In the genomic region with DNA sequence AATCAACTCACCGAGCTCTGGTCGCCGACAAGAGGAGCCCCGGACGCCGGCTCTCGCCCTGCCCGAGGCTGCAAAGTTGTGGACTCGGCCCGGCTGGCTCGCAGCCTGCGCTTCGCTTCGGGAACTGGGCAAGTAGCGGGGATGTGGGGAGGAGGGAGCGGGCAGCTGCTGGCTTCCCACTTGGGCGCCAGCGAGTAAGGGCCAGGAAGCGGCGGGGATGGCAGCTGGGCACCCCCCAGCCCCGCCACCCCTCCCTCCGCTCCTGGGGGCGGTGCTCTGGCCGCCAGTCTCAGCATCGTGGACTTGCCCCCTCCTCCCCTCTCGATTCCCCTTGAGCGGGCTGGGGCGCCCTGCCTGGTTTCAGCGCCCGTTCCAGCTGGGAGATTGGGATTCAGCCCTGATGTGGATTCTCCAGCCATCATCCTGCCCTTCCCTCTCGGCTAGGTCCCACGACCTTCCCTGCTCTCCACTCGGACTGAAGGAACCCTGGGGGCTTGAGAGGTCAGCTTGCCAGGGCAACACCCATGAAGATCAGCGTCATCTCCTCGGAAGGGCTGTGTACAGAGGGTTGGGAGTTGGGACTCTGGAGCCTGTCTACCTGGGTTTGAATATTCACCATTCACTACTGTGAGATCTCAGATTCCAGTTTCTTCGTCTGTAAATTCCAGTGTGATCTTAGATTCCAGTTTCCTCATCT, we compare ENCODE assay signal across 1 cellular context.
TF ChIP-seq lines count a peak whose summit lies in the region.

A gene with protein sequence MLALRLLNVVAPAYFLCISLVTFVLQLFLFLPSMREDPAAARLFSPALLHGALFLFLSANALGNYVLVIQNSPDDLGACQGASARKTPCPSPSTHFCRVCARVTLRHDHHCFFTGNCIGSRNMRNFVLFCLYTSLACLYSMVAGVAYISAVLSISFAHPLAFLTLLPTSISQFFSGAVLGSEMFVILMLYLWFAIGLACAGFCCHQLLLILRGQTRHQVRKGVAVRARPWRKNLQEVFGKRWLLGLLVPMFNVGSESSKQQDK (minus strand): TSS at position 200 of the 697 bp plus-strand sequence. CDS start 2,053 bp downstream, outside the sequence.

TF ChIP-seq in H1, 55 proteins besides CTCF, POLR2A, EP300 and RAD21:
- TF ChIP-seq, protein P1, sequence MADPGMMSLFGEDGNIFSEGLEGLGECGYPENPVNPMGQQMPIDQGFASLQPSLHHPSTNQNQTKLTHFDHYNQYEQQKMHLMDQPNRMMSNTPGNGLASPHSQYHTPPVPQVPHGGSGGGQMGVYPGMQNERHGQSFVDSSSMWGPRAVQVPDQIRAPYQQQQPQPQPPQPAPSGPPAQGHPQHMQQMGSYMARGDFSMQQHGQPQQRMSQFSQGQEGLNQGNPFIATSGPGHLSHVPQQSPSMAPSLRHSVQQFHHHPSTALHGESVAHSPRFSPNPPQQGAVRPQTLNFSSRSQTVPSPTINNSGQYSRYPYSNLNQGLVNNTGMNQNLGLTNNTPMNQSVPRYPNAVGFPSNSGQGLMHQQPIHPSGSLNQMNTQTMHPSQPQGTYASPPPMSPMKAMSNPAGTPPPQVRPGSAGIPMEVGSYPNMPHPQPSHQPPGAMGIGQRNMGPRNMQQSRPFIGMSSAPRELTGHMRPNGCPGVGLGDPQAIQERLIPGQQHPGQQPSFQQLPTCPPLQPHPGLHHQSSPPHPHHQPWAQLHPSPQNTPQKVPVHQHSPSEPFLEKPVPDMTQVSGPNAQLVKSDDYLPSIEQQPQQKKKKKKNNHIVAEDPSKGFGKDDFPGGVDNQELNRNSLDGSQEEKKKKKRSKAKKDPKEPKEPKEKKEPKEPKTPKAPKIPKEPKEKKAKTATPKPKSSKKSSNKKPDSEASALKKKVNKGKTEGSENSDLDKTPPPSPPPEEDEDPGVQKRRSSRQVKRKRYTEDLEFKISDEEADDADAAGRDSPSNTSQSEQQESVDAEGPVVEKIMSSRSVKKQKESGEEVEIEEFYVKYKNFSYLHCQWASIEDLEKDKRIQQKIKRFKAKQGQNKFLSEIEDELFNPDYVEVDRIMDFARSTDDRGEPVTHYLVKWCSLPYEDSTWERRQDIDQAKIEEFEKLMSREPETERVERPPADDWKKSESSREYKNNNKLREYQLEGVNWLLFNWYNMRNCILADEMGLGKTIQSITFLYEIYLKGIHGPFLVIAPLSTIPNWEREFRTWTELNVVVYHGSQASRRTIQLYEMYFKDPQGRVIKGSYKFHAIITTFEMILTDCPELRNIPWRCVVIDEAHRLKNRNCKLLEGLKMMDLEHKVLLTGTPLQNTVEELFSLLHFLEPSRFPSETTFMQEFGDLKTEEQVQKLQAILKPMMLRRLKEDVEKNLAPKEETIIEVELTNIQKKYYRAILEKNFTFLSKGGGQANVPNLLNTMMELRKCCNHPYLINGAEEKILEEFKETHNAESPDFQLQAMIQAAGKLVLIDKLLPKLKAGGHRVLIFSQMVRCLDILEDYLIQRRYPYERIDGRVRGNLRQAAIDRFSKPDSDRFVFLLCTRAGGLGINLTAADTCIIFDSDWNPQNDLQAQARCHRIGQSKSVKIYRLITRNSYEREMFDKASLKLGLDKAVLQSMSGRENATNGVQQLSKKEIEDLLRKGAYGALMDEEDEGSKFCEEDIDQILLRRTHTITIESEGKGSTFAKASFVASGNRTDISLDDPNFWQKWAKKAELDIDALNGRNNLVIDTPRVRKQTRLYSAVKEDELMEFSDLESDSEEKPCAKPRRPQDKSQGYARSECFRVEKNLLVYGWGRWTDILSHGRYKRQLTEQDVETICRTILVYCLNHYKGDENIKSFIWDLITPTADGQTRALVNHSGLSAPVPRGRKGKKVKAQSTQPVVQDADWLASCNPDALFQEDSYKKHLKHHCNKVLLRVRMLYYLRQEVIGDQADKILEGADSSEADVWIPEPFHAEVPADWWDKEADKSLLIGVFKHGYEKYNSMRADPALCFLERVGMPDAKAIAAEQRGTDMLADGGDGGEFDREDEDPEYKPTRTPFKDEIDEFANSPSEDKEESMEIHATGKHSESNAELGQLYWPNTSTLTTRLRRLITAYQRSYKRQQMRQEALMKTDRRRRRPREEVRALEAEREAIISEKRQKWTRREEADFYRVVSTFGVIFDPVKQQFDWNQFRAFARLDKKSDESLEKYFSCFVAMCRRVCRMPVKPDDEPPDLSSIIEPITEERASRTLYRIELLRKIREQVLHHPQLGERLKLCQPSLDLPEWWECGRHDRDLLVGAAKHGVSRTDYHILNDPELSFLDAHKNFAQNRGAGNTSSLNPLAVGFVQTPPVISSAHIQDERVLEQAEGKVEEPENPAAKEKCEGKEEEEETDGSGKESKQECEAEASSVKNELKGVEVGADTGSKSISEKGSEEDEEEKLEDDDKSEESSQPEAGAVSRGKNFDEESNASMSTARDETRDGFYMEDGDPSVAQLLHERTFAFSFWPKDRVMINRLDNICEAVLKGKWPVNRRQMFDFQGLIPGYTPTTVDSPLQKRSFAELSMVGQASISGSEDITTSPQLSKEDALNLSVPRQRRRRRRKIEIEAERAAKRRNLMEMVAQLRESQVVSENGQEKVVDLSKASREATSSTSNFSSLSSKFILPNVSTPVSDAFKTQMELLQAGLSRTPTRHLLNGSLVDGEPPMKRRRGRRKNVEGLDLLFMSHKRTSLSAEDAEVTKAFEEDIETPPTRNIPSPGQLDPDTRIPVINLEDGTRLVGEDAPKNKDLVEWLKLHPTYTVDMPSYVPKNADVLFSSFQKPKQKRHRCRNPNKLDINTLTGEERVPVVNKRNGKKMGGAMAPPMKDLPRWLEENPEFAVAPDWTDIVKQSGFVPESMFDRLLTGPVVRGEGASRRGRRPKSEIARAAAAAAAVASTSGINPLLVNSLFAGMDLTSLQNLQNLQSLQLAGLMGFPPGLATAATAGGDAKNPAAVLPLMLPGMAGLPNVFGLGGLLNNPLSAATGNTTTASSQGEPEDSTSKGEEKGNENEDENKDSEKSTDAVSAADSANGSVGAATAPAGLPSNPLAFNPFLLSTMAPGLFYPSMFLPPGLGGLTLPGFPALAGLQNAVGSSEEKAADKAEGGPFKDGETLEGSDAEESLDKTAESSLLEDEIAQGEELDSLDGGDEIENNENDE (IDR thresholded peaks at IDR 0.05; ENCODE audit: insufficient replicate concordance, low read length): no peak
- peak; percentile 28 for TF ChIP-seq TBP (IDR thresholded peaks at IDR 0.05; ENCODE audit: low read depth, low read length)
- no peak for TF ChIP-seq SAP30 (IDR thresholded peaks at IDR 0.05; ENCODE audit: insufficient read depth, insufficient replicate concordance, low read length)
- peak in 1 of 2 experiments; percentile 39; a peak in 1 of 4 replicates for TF ChIP-seq SIN3A (conservative IDR thresholded peaks at IDR 0.05 in 1 of 2, IDR thresholded peaks at IDR 0.05 in 1 of 2; ENCODE audit: low read depth in 1 of 2, low read length in 2 of 2)
- TF ChIP-seq RBBP5 (IDR thresholded peaks at IDR 0.05; ENCODE audit: borderline replicate concordance, low read depth, low read length): 0 out of 2 replicates have a peak, but pooled peaks have one; percentile 65
- TF ChIP-seq HDAC2 (IDR thresholded peaks at IDR 0.05; ENCODE audit: borderline replicate concordance in 1 of 2, low read depth in 2 of 2, low read length in 2 of 2): 0 out of 4 replicates have a peak, but pooled peaks of 1 of the 2 experiments have one; percentile 5
- TF ChIP-seq, protein P2, sequence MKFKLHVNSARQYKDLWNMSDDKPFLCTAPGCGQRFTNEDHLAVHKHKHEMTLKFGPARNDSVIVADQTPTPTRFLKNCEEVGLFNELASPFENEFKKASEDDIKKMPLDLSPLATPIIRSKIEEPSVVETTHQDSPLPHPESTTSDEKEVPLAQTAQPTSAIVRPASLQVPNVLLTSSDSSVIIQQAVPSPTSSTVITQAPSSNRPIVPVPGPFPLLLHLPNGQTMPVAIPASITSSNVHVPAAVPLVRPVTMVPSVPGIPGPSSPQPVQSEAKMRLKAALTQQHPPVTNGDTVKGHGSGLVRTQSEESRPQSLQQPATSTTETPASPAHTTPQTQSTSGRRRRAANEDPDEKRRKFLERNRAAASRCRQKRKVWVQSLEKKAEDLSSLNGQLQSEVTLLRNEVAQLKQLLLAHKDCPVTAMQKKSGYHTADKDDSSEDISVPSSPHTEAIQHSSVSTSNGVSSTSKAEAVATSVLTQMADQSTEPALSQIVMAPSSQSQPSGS (IDR thresholded peaks at IDR 0.05; ENCODE audit: low read length): no peak
- TF ChIP-seq SIRT6 (IDR thresholded peaks at IDR 0.05; ENCODE audit: low read length): no peak
- TF ChIP-seq, protein P3, sequence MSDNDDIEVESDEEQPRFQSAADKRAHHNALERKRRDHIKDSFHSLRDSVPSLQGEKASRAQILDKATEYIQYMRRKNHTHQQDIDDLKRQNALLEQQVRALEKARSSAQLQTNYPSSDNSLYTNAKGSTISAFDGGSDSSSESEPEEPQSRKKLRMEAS (IDR thresholded peaks at IDR 0.05): peak; percentile 30; the same call in 1 of the 2 replicates
- TF ChIP-seq SP4 (IDR thresholded peaks at IDR 0.05; ENCODE audit: low read length): 0 out of 2 replicates have a peak, but pooled peaks have one; percentile 40
- TF ChIP-seq RNF2 (IDR thresholded peaks at IDR 0.05; ENCODE audit: borderline replicate concordance, low read depth, low read length, missing control alignments, poor library complexity, severe bottlenecking): no peak
- TF ChIP-seq KDM4A (IDR thresholded peaks at IDR 0.05; ENCODE audit: low read depth, low read length, severe bottlenecking): peak; percentile 21
- TF ChIP-seq CHD1 (IDR thresholded peaks at IDR 0.05; ENCODE audit: low read depth, low read length): no peak
- peak; percentile 37; the same call in 1 of the 2 replicates for TF ChIP-seq PHF8 (conservative IDR thresholded peaks at IDR 0.05; ENCODE audit: low read depth, low read length)
- no peak for TF ChIP-seq CHD2 (IDR thresholded peaks at IDR 0.05; ENCODE audit: low read length)
